Comparison of ENCODE assay signal across 23 cellular contexts in genomic region chr2:36839976-36840617, GRCh38.
A peak's percentile ranks its signal among the peaks of the same experiment; 100 is the strongest.
DNase-seq lines count a peak whose midpoint lies in the region; ATAC-seq, FAIRE-seq and TF ChIP-seq lines count a peak whose summit lies in the region.
"Had no signal": no experiment of that assay in that cellular context is flagged by ENCODE, and none has a peak within 500 bp of the region (broad histone marks: within the 10 kb centered on the region; RNA-seq: fewer than 3 reads in every experiment).

No MANE protein-coding gene starts in this region.

- in situ Hi-C loops in HepG2 (cut with HindIII; ENCODE audit: extremely low pct_ligation_motif_present, low pct_unique_long_range_greater_than_20kb), result no loop called here
- in situ Hi-C loops in K562 (cut with MboI), result no loop called here

- no TSS peak for BruUV-seq in HepG2 (replicated peaks; lab: Mats Ljungman, UMichigan)
- BruUV-seq in K562 (replicated peaks; lab: Mats Ljungman, UMichigan), result no TSS peak

- H4K20me1 ChIP-seq in HepG2 (ENCODE audit: insufficient read depth, low read length) (no peaks in the 10 kb centered on the region), K562 (replicated peaks; ENCODE audit: control insufficient read depth, insufficient read depth, low read length) (no peaks in the 10 kb centered on the region)

- H3K36me3 ChIP-seq in HepG2 (replicated peaks in 1 of 2; ENCODE audit: control insufficient read depth in 1 of 2, insufficient read depth in 2 of 2, low read length in 2 of 2) (no peaks in the 10 kb centered on the region), right lobe of liver (no peaks in the 10 kb centered on the region), K562 (ENCODE audit: control insufficient read depth, insufficient read depth, low read length) (no peaks in the 10 kb centered on the region)
- H3K36me3 ChIP-seq: BE2C, MG63 had no signal

- TF ChIP-seq EP300 in HepG2 (IDR thresholded peaks at IDR 0.05; ENCODE audit: low read depth in 2 of 2, low read length in 2 of 2), result no peak
- TF ChIP-seq EP300 in HepG2 (CRISPR knock-in tag; IDR thresholded peaks at IDR 0.05; ENCODE audit: borderline replicate concordance), result no peak
- no peak for TF ChIP-seq EP300 in K562 (IDR thresholded peaks at IDR 0.05; ENCODE audit: low read length)

- H3K79me2 ChIP-seq in HepG2 (ENCODE audit: insufficient read depth, low read length) (no peaks in the 10 kb centered on the region), K562 (ENCODE audit: control insufficient read depth, insufficient read depth, low read length) (no peaks in the 10 kb centered on the region)

- no peak for TF ChIP-seq POLR2A in HepG2 (IDR thresholded peaks at IDR 0.05; ENCODE audit: insufficient read depth in 1 of 2, low read depth in 2 of 2, low read length in 2 of 2)
- TF ChIP-seq POLR2A in right lobe of liver (IDR thresholded peaks at IDR 0.05), result no peak
- TF ChIP-seq POLR2A in K562 (conservative IDR thresholded peaks at IDR 0.05), result 0 out of 2 replicates have a peak, but pooled peaks have one; percentile 29

- FAIRE-seq in HepG2 (lab: Jason Lieb, UNC) (no peak), K562 (lab: Jason Lieb, UNC) (peak; percentile 6), urothelium cell line (lab: Jason Lieb, UNC) (peak; percentile 67)
- FAIRE-seq: D721Med had no signal

- H3K4me3 ChIP-seq in HepG2 (replicated peaks in 1 of 3; ENCODE audit: insufficient read depth in 1 of 3, low read depth in 2 of 3, low read length in 3 of 3) (no peak overlapping the region), right lobe of liver (no peak overlapping the region), K562 (no peak overlapping the region)
- H3K4me3 ChIP-seq: MG63 had no signal

- H3K4me2 ChIP-seq in HepG2 (ENCODE audit: low read depth, low read length) (no peak overlapping the region), K562 (ENCODE audit: insufficient read depth, low read length) (no peak overlapping the region)

- H3K27me3 ChIP-seq in HepG2 (ENCODE audit: control insufficient read depth in 1 of 2, insufficient read depth in 2 of 2, low read length in 2 of 2) (no peaks in the 10 kb centered on the region), right lobe of liver (no peaks in the 10 kb centered on the region), K562 (ENCODE audit: control insufficient read depth in 2 of 2, insufficient read depth in 2 of 2, low read length in 2 of 2) (no peaks in the 10 kb centered on the region)
- H3K27me3 ChIP-seq: BE2C, MG63 had no signal

- CTCF ChIA-PET in HepG2 (lab: Yijun Ruan, JAX; ENCODE audit: low intra/inter-chr PET ratio, low total read pairs), result no interaction called here
- CTCF ChIA-PET in K562 (lab: Yijun Ruan, JAX; ENCODE audit: low intra/inter-chr PET ratio), result interaction anchor here (0.6 to 0.7 kb wide), 2 partner anchors 95 to 991 kb away, joined by 3 to 4 read pairs; no protein-coding TSS in a partner anchor

- H3K4me1 ChIP-seq in HepG2 (ENCODE audit: insufficient read depth, low read length) (no peaks in the 10 kb centered on the region), right lobe of liver (no peaks in the 10 kb centered on the region), K562 (replicated peaks in 1 of 2; ENCODE audit: control insufficient read depth in 2 of 2, insufficient read depth in 2 of 2, low read length in 2 of 2) (no peaks in the 10 kb centered on the region)
- H3K4me1 ChIP-seq: BE2C had no signal

- H3K9ac ChIP-seq in HepG2 (ENCODE audit: insufficient read depth, low read depth, low read length) (no peak overlapping the region), K562 (ENCODE audit: insufficient read depth in 1 of 2, low read depth in 2 of 2, low read length in 2 of 2) (no peak overlapping the region)

- ATAC-seq in HepG2 (peak; percentile 56), right lobe of liver (no peak), K562 (peak; percentile 63), left colon (peak; percentile 90), GM21526 (IDR thresholded peaks at IDR 0.05; ENCODE audit: low FRiP score, unreplicated experiment) (no peak)

- H3K9me3 ChIP-seq in HepG2 (ENCODE audit: low read length) (no peaks in the 10 kb centered on the region), right lobe of liver (no peaks in the 10 kb centered on the region), K562 (replicated peaks; ENCODE audit: control insufficient read depth, insufficient read depth, low read depth, low read length) (no peaks in the 10 kb centered on the region)
- H3K9me3 ChIP-seq: BE2C, MG63 had no signal

- intact Hi-C loops in HepG2 (cut with micrococcal nuclease; ENCODE audit: unreplicated experiment) (no loop called here), right lobe of liver (cut with DNase I) (no loop called here), K562 (cut with micrococcal nuclease) (no loop called here), left colon (cut with DNase I, micrococcal nuclease) (no loop called here)

- 26% methylated on average over 4 of the region's 4 CpGs for WGBS in HepG2 (ENCODE audit: low lambda C conversion rate)
- WGBS in right lobe of liver (ENCODE audit: insufficient coverage, low coverage, low lambda C conversion rate, missing lambda C conversion rate), result 82% methylated on average over 3 of the region's 4 CpGs
- WGBS in K562 (ENCODE audit: insufficient coverage, low coverage, missing lambda C conversion rate), result 23% methylated on average over 4 of the region's 4 CpGs

- TF ChIP-seq CTCF in HepG2 (CRISPR knock-in tag; IDR thresholded peaks at IDR 0.05) (no peak), right lobe of liver (IDR thresholded peaks at IDR 0.05) (no peak), K562 (IDR thresholded peaks at IDR 0.05 in 2 of 3, conservative IDR thresholded peaks at IDR 0.05 in 1 of 3; ENCODE audit: insufficient read depth in 2 of 3, low read depth in 1 of 3, low read length in 3 of 3) (no peak)

- DNase-seq in HepG2 (ENCODE audit: low spot score) (no peak), right lobe of liver (no peak), K562 (ENCODE audit: extremely low read depth in 1 of 4, low spot score in 3 of 4) (no peak), left colon (no peak), urothelium cell line (ENCODE audit: low spot score) (no peak), SHP77 (lab: John Stamatoyannopoulos, UW) (no peak)
- no peak for DNase-seq in activated CD4-positive, alpha-beta T cell treated with anti-CD3 and anti-CD28 coated beads, Interleukin-2, amount 50 U/mL, for 1 hour
- DNase-seq: ACHN, BE2C, KBM-7, MG63, NCI-H1105 treated with DMSO at 0.1 percent for 48 hours, NCI-H146, NCI-H1930, NCI-H2107, NCI-H446, NCI-H526, SHP77 treated with DMSO at 0.1 percent for 48 hours had no signal

- POLR2A ChIA-PET in HepG2 (lab: Yijun Ruan, JAX), result no interaction called here
- POLR2A ChIA-PET in K562 (lab: Yijun Ruan, JAX), result interaction anchor here (1.1 kb wide), 1 partner anchor 9 kb away, joined by 7 read pairs; no protein-coding TSS in a partner anchor

- no peak for TF ChIP-seq RAD21 in HepG2 (CRISPR knock-in tag; IDR thresholded peaks at IDR 0.05)
- no peak for TF ChIP-seq RAD21 in K562 (CRISPR knock-in tag; conservative IDR thresholded peaks at IDR 0.05 in 1 of 2, IDR thresholded peaks at IDR 0.05 in 1 of 2)

- H3K9me1 ChIP-seq in K562 (ENCODE audit: control insufficient read depth, insufficient read depth, low read length), result no peaks in the 10 kb centered on the region

- H3K27ac ChIP-seq in HepG2 (ENCODE audit: extremely low read length, insufficient read depth, low read length) (no peak overlapping the region), right lobe of liver (no peak overlapping the region), K562 (ENCODE audit: extremely low read depth, low read depth, low read length) (no peak overlapping the region)
- H3K27ac ChIP-seq: 22Rv1, HL-60, RWPE1 had no signal

- H2AFZ ChIP-seq in HepG2 (ENCODE audit: low read length), result no peak overlapping the region
- no peak overlapping the region for H2AFZ ChIP-seq in K562 (ENCODE audit: low read depth, low read length)

TF ChIP-seq in HepG2, 621 proteins besides CTCF, POLR2A, EP300 and RAD21 (continues in another document):
- TF ChIP-seq HMG20A (CRISPR knock-in tag; IDR thresholded peaks at IDR 0.05; ENCODE audit: borderline replicate concordance) (no peak), ZNF350 (CRISPR knock-in tag; IDR thresholded peaks at IDR 0.05; ENCODE audit: borderline replicate concordance, low read depth) (no peak), MTF2 (CRISPR knock-in tag; IDR thresholded peaks at IDR 0.05; ENCODE audit: borderline replicate concordance) (no peak), ZNF782 (CRISPR knock-in tag; IDR thresholded peaks at IDR 0.05; ENCODE audit: borderline replicate concordance) (no peak), CCDC6 (CRISPR knock-in tag; IDR thresholded peaks at IDR 0.05) (no peak), RBM39 (IDR thresholded peaks at IDR 0.05; ENCODE audit: low read depth, low read length, poor library complexity, severe bottlenecking) (no peak), KLF9 (CRISPR knock-in tag; IDR thresholded peaks at IDR 0.05; ENCODE audit: low read depth) (no peak), PAWR (CRISPR knock-in tag; IDR thresholded peaks at IDR 0.05; ENCODE audit: borderline replicate concordance) (no peak)

TF ChIP-seq in K562, 482 proteins besides CTCF, POLR2A, EP300 and RAD21:
- TF ChIP-seq ZSCAN29 (IDR thresholded peaks at IDR 0.05) (no peak), SREBF2 (CRISPR knock-in tag; IDR thresholded peaks at IDR 0.05) (no peak), TBP (optimal IDR thresholded peaks at IDR 0.05; ENCODE audit: low read depth, low read length) (no peak)

Comparison
In these comparisons a context has a peak if more than half of its experiments do, and no peak if none do; other contexts are left out.
1. ATAC-seq: peak in HepG2 (single experiment), K562 (single experiment) and left colon (single experiment); none in right lobe of liver (0 of 4) and GM21526 (single experiment).
2. Of the 241 proteins assayed by ChIP-seq in both HepG2 and K562: peak only in HepG2: none; only in K562: POLR2A; in both: none; in neither: 240.